Comparison of ENCODE assay signal across 23 cellular contexts in genomic region chr20:43565758-43566104, GRCh38.
DNase-seq lines count a peak whose midpoint lies in the region; ATAC-seq lines count a peak whose summit lies in the region.
"Had no signal": no experiment of that assay in that cellular context is flagged by ENCODE, and none has a peak within 500 bp of the region (broad histone marks: within the 10 kb centered on the region; RNA-seq: fewer than 3 reads in every experiment).

No MANE protein-coding gene starts in this region.

- H3K27ac ChIP-seq in substantia nigra (ENCODE audit: low read depth, low read length, poor library complexity, severe bottlenecking): peak overlapping the region; percentile 95
- H3K27ac ChIP-seq: KMS-11, Peyer's patch, SK-N-MC had no signal

- DNase-seq in Ammon's horn (ENCODE audit: low spot score) (peak; percentile 20), cerebellar cortex (ENCODE audit: low spot score) (peak; percentile 63), medulla oblongata (ENCODE audit: extremely low spot score) (peak; percentile 62), substantia nigra (lab: John Stamatoyannopoulos, UW) (peak in 17 of 49 donors; percentile 8 to 59 (median 25)), NK-92 (lab: John Stamatoyannopoulos, UW; ENCODE audit: unreplicated experiment) (no peak)
- DNase-seq: 8988T, ACHN, DMS153, DND-41, GOT3, HFFc6, IMR-90, MM.1S, NCI-H1694, NCI-H2081, NCI-H2227 treated with DMSO at 0.1 percent for 48 hours, NCI-H526 treated with DMSO at 0.1 percent for 48 hours, Peyer's patch, SIG-M5 had no signal

- no peak for ATAC-seq in GM18498 (IDR thresholded peaks at IDR 0.05; ENCODE audit: unreplicated experiment)
- ATAC-seq in GM19351 (IDR thresholded peaks at IDR 0.05; ENCODE audit: unreplicated experiment): no peak
